In genomic region chr2:233328922-233329321, GRCh38 we compare ENCODE assay signal across 18 cellular contexts. TPM values are rescaled to one million over a fixed set of nuclear protein-coding genes. Genes with fewer than 3 reads are reported as not detected.
A peak's percentile ranks its signal among the peaks of the same experiment; 100 is the strongest.
DNase-seq lines count a peak whose midpoint lies in the region; ATAC-seq and TF ChIP-seq lines count a peak whose summit lies in the region.
"Had no signal": no experiment of that assay in that cellular context is flagged by ENCODE, and none has a peak within 500 bp of the region (broad histone marks: within the 10 kb centered on the region; RNA-seq: fewer than 3 reads in every experiment).

No MANE protein-coding gene starts in this region.

- no peaks in the 10 kb centered on the region for H3K9me2 ChIP-seq in HCT116 (ENCODE audit: insufficient read depth)

- H2AFZ ChIP-seq in HCT116 (ENCODE audit: low read depth, low read length, poor library complexity, severe bottlenecking): peak overlapping the region; percentile 18

- peaks cover 3% of the 10 kb centered on the region for H3K27me3 Mint-ChIP-seq in activated CD4-positive, alpha-beta T cell treated with anti-CD3 and anti-CD28 coated beads, Interleukin-2, amount 10 ng/mL, durations not matched to agents 7 days and 5 days
- no peaks in the 10 kb centered on the region for H3K27me3 Mint-ChIP-seq in dendritic cell treated with granulocyte-macrophage colony-stimulating factor and Interleukin-4, amounts not matched to agents 40 ng/mL and 50 ng/mL, for 4 days
- H3K27me3 Mint-ChIP-seq: CD4-positive, alpha-beta memory T cell had no signal

- H3K9me3 ChIP-seq in HCT116 (ENCODE audit: control insufficient read depth in 1 of 2, insufficient read depth in 1 of 2, low read depth in 1 of 2, low read length in 2 of 2) (no peaks in the 10 kb centered on the region), neutrophil (no peaks in the 10 kb centered on the region)

- peaks cover 41% of the 10 kb centered on the region for H3K4me1 Mint-ChIP-seq in activated CD4-positive, alpha-beta T cell treated with anti-CD3 and anti-CD28 coated beads, Interleukin-2, amount 10 ng/mL, durations not matched to agents 7 days and 5 days
- H3K4me1 Mint-ChIP-seq in dendritic cell treated with granulocyte-macrophage colony-stimulating factor and Interleukin-4, amounts not matched to agents 40 ng/mL and 50 ng/mL, for 4 days (ENCODE audit: low read depth): peaks cover 43% of the 10 kb centered on the region

- H4K20me1 ChIP-seq in HCT116 (ENCODE audit: insufficient read depth): no peaks in the 10 kb centered on the region

- H3K36me3 ChIP-seq in HCT116 (ENCODE audit: control insufficient read depth in 1 of 2, insufficient read depth in 2 of 2, low read length in 2 of 2): no peaks in the 10 kb centered on the region
- no peaks in the 10 kb centered on the region for H3K36me3 ChIP-seq in neutrophil

- H3K27ac ChIP-seq in HCT116 (ENCODE audit: low read depth, low read length): no peak overlapping the region
- peak overlapping the region; percentile 98 for H3K27ac ChIP-seq in neutrophil
- H3K27ac ChIP-seq: 22Rv1, KMS-11 had no signal

- TF ChIP-seq CTCF in HCT116 (IDR thresholded peaks at IDR 0.05 in 2 of 3, conservative IDR thresholded peaks at IDR 0.05 in 1 of 3; ENCODE audit: borderline replicate concordance in 1 of 3, insufficient read depth in 1 of 3, low read depth in 2 of 3, low read length in 2 of 3) (no peak), neutrophil (IDR thresholded peaks at IDR 0.05) (no peak)

- H3K9me3 Mint-ChIP-seq in activated CD4-positive, alpha-beta T cell treated with anti-CD3 and anti-CD28 coated beads, Interleukin-2, amount 10 ng/mL, durations not matched to agents 7 days and 5 days: peaks cover 11% of the 10 kb centered on the region
- no peaks in the 10 kb centered on the region for H3K9me3 Mint-ChIP-seq in dendritic cell treated with granulocyte-macrophage colony-stimulating factor and Interleukin-4, amounts not matched to agents 40 ng/mL and 50 ng/mL, for 4 days
- peaks cover 6 to 13% of the 10 kb centered on the region in 2 donors for H3K9me3 Mint-ChIP-seq in activated naive CD4-positive, alpha-beta T cell treated with anti-CD3 and anti-CD28 coated beads, Interleukin-2, amount 50 U/mL, for 72 hours

- POLR2A ChIA-PET in activated CD4-positive, alpha-beta T cell treated with anti-CD3 and anti-CD28 coated beads, Interleukin-2, amount 10 ng/mL, durations not matched to agents 7 days and 5 days (lab: Charles Lee): no interaction called here
- POLR2A ChIA-PET in HCT116 (lab: Charles Lee): no interaction called here

- H3K4me1 ChIP-seq in HCT116 (ENCODE audit: control insufficient read depth in 1 of 2, insufficient read depth in 2 of 2, low read length in 2 of 2) (peaks cover 0 to 12% of the 10 kb centered on the region in 2 experiments; a peak in 1 of 4 replicates), neutrophil (ENCODE audit: control insufficient read depth in 1 of 2, insufficient read depth in 1 of 2, low read depth in 1 of 2, low read length in 1 of 2) (peaks cover 49 to 52% of the 10 kb centered on the region in 2 experiments)

- no TSS peak for BruUV-seq in HCT116 (replicated peaks; lab: Mats Ljungman, UMichigan)

- no peak overlapping the region for H3K4me3 Mint-ChIP-seq in activated CD4-positive, alpha-beta T cell treated with anti-CD3 and anti-CD28 coated beads, Interleukin-2, amount 10 ng/mL, durations not matched to agents 7 days and 5 days
- no peak overlapping the region for H3K4me3 Mint-ChIP-seq in dendritic cell treated with granulocyte-macrophage colony-stimulating factor and Interleukin-4, amounts not matched to agents 40 ng/mL and 50 ng/mL, for 4 days
- H3K4me3 Mint-ChIP-seq: CD4-positive, alpha-beta memory T cell had no signal

- no peak for TF ChIP-seq RAD21 in HCT116 (IDR thresholded peaks at IDR 0.05; ENCODE audit: low read depth)

- H3K27me3 ChIP-seq in HCT116 (ENCODE audit: insufficient read depth, low read length) (no peaks in the 10 kb centered on the region), neutrophil (no peaks in the 10 kb centered on the region)

- H3K36me3 Mint-ChIP-seq in activated CD4-positive, alpha-beta T cell treated with anti-CD3 and anti-CD28 coated beads, Interleukin-2, amount 10 ng/mL, durations not matched to agents 7 days and 5 days (ENCODE audit: low read depth): peaks cover 14% of the 10 kb centered on the region
- H3K36me3 Mint-ChIP-seq in dendritic cell treated with granulocyte-macrophage colony-stimulating factor and Interleukin-4, amounts not matched to agents 40 ng/mL and 50 ng/mL, for 4 days (ENCODE audit: low read depth): no peaks in the 10 kb centered on the region
- peaks cover 6 to 15% of the 10 kb centered on the region in 2 donors for H3K36me3 Mint-ChIP-seq in activated naive CD4-positive, alpha-beta T cell treated with anti-CD3 and anti-CD28 coated beads, Interleukin-2, amount 50 U/mL, for 72 hours
- H3K36me3 Mint-ChIP-seq: CD4-positive, alpha-beta memory T cell had no signal

- H3K4me2 ChIP-seq in HCT116 (ENCODE audit: low read length): no peak overlapping the region
- H3K4me2 ChIP-seq: KMS-11 had no signal

- no peak for TF ChIP-seq POLR2A in HCT116 (IDR thresholded peaks at IDR 0.05; ENCODE audit: borderline replicate concordance, extremely low read depth, insufficient read depth, insufficient read length)

- peak overlapping the region; percentile 41 for H3K27ac Mint-ChIP-seq in activated CD4-positive, alpha-beta T cell treated with anti-CD3 and anti-CD28 coated beads, Interleukin-2, amount 10 ng/mL, durations not matched to agents 7 days and 5 days
- H3K27ac Mint-ChIP-seq in dendritic cell treated with granulocyte-macrophage colony-stimulating factor and Interleukin-4, amounts not matched to agents 40 ng/mL and 50 ng/mL, for 4 days: peak overlapping the region; percentile 93
- H3K27ac Mint-ChIP-seq in activated naive CD4-positive, alpha-beta T cell treated with anti-CD3 and anti-CD28 coated beads, Interleukin-2, amount 50 U/mL, for 72 hours: no peak overlapping the region

- no peak overlapping the region for H3K9ac ChIP-seq in HCT116 (ENCODE audit: low read length)
- H3K9ac ChIP-seq: KMS-11 had no signal

- RAD21 ChIA-PET in HCT116 (lab: Charles Lee; ENCODE audit: low non-redundant PET in 1 of 2, low total read pairs in 2 of 2, uncharacterized antibody in 2 of 2, unreplicated experiment in 2 of 2): interaction anchor here in 1 of 2 experiments (0.7 kb wide), 1 partner anchor 25 kb away, joined by 4 read pairs; no protein-coding TSS in a partner anchor

- H3K4me3 ChIP-seq in HCT116 (replicated peaks in 1 of 2; ENCODE audit: low read depth in 1 of 2, low read length in 2 of 2) (no peak overlapping the region), neutrophil (ENCODE audit: low read depth in 1 of 2, low read length in 1 of 2) (no peak overlapping the region)
- H3K4me3 ChIP-seq: GM12878 had no signal

- no peaks in the 10 kb centered on the region for H3K79me2 ChIP-seq in HCT116 (ENCODE audit: insufficient read depth, low read length)

- no peak for ATAC-seq in HCT116
- ATAC-seq in left colon: no peak
- no peak for ATAC-seq in activated naive CD4-positive, alpha-beta T cell treated with anti-CD3 and anti-CD28 coated beads, Interleukin-2, amount 50 U/mL, for 72 hours
- ATAC-seq: GM12878 had no signal

- intact Hi-C loops in HCT116 (cut with micrococcal nuclease): no loop called here
- intact Hi-C loops in dendritic cell treated with granulocyte-macrophage colony-stimulating factor and Interleukin-4, amounts not matched to agents 40 ng/mL and 50 ng/mL, for 4 days (cut with micrococcal nuclease): no loop called here
- intact Hi-C loops in left colon (cut with DNase I, micrococcal nuclease): no loop called here

- CTCF ChIA-PET in activated CD4-positive, alpha-beta T cell treated with anti-CD3 and anti-CD28 coated beads, Interleukin-2, amount 10 ng/mL, durations not matched to agents 7 days and 5 days (lab: Charles Lee): interaction anchor here (1.1 to 1.5 kb wide), 2 partner anchors 9 to 14 kb away, joined by 3 to 5 read pairs; no protein-coding TSS in a partner anchor
- CTCF ChIA-PET in HCT116 (lab: Charles Lee): no interaction called here

- DNase-seq in activated CD4-positive, alpha-beta T cell treated with anti-CD3 and anti-CD28 coated beads, Interleukin-2, amount 10 ng/mL, durations not matched to agents 7 days and 5 days: no peak
- DNase-seq in activated CD4-positive, alpha-beta T cell treated with anti-CD3 and anti-CD28 coated beads, Interleukin-2, amount 50 U/mL, for 4 hours: no peak
- no peak for DNase-seq in HCT116 (ENCODE audit: low read depth, low spot score)
- no peak for DNase-seq in left colon
- no peak for DNase-seq in SKM-1 treated with dmso at 0.1 percent for 144 hours (lab: John Stamatoyannopoulos, UW; ENCODE audit: unreplicated experiment)
- DNase-seq in activated naive CD4-positive, alpha-beta T cell treated with anti-CD3 and anti-CD28 coated beads, Interleukin-2, amount 50 U/mL, for 72 hours (ENCODE audit: low spot score in 2 of 2): no peak
- DNase-seq: CD4-positive, alpha-beta memory T cell; DMS53; MV-4-11; NCI-H510A treated with DMSO at 0.1 percent for 48 hours; SHP77 had no signal

TF ChIP-seq in HCT116, 20 proteins besides CTCF, POLR2A, EP300 and RAD21 (continues in another document):
- TF ChIP-seq ELF1 (IDR thresholded peaks at IDR 0.05; ENCODE audit: borderline replicate concordance, low read depth): no peak

RNA-seq across cellular contexts. Expression of gene SAG, which starts 21.3 kb away (rescaled TPM):
- total RNA-seq in activated CD4-positive, alpha-beta T cell treated with anti-CD3 and anti-CD28 coated beads, Interleukin-2, amount 10 ng/mL, durations not matched to agents 7 days and 5 days: not detected
- total RNA-seq in HCT116 (2021; ENCODE audit: unreplicated experiment): not detected
- polyA plus RNA-seq in HCT116 (2012): not detected in 2 replicates
- not detected for total RNA-seq in left colon
- under 1 TPM in 1 of 2 donors, not detected in 1; 0.05 TPM for total RNA-seq in activated naive CD4-positive, alpha-beta T cell treated with anti-CD3 and anti-CD28 coated beads, Interleukin-2, amount 50 U/mL, for 72 hours
- total RNA-seq: GM12878, H4 had no signal
- polyA plus RNA-seq: AG04450; CD4-positive, alpha-beta memory T cell had no signal

RNA-seq across cellular contexts. Expression of gene DGKD, which starts 25.4 kb away (rescaled TPM):
- total RNA-seq in activated CD4-positive, alpha-beta T cell treated with anti-CD3 and anti-CD28 coated beads, Interleukin-2, amount 10 ng/mL, durations not matched to agents 7 days and 5 days: 10 to 100 TPM; 84.1 to 97.5 TPM
- total RNA-seq in HCT116 (2021; ENCODE audit: unreplicated experiment) (52.0 TPM), left colon (10 to 100 TPM; 91.3 to 93.2 TPM)
- 35.3 and 48.1 TPM in 2 replicates for polyA plus RNA-seq in HCT116 (2012)
- total RNA-seq in activated naive CD4-positive, alpha-beta T cell treated with anti-CD3 and anti-CD28 coated beads, Interleukin-2, amount 50 U/mL, for 72 hours: 10 to 100 TPM; 63.2 to 94.8 TPM

Comparison
In these comparisons a context has a peak if more than half of its experiments do, and no peak if none do; other contexts are left out.
1. H3K27ac Mint-ChIP-seq: peak in activated CD4-positive, alpha-beta T cell treated with anti-CD3 and anti-CD28 coated beads, Interleukin-2, amount 10 ng/mL, durations not matched to agents 7 days and 5 days (single experiment) and dendritic cell treated with granulocyte-macrophage colony-stimulating factor and Interleukin-4, amounts not matched to agents 40 ng/mL and 50 ng/mL, for 4 days (single experiment); none in activated naive CD4-positive, alpha-beta T cell treated with anti-CD3 and anti-CD28 coated beads, Interleukin-2, amount 50 U/mL, for 72 hours (0 of 2).